ENCODE assay signal across 9 cellular contexts in genomic region chr4:143404555-143404954, GRCh38.
A peak's percentile ranks its signal among the peaks of the same experiment; 100 is the strongest.
DNase-seq lines count a peak whose midpoint lies in the region; ATAC-seq and TF ChIP-seq lines count a peak whose summit lies in the region.
"Had no signal": no experiment of that assay in that cellular context is flagged by ENCODE, and none has a peak within 500 bp of the region (broad histone marks: within the 10 kb centered on the region; RNA-seq: fewer than 3 reads in every experiment).

No MANE protein-coding gene starts in this region.

- peaks cover 100% of the 10 kb centered on the region for H3K4me1 ChIP-seq in BLaER1
- peaks cover 15 to 17% of the 10 kb centered on the region in 2 donors for H3K4me1 ChIP-seq in uterus
- no peaks in the 10 kb centered on the region for H3K4me1 ChIP-seq in mesendoderm (ENCODE audit: control insufficient read depth, low read depth, low read length)

- peak overlapping the region; percentile 92 for H3K27ac ChIP-seq in BLaER1
- H3K27ac ChIP-seq in uterus: peak overlapping the region in 1 of 2 donors; percentile 93
- H3K27ac ChIP-seq in mesendoderm (ENCODE audit: low read depth, low read length): no peak overlapping the region

- H3K23ac ChIP-seq in mesendoderm (ENCODE audit: low read length): no peak overlapping the region

- H3K27me3 ChIP-seq in BLaER1 (no peaks in the 10 kb centered on the region), uterus (no peaks in the 10 kb centered on the region), mesendoderm (ENCODE audit: insufficient read depth, low read length, poor library complexity) (no peaks in the 10 kb centered on the region)

- ATAC-seq in GM19395 (IDR thresholded peaks at IDR 0.05; ENCODE audit: unreplicated experiment): peak; percentile 96
- peak; percentile 92 for ATAC-seq in HG02973 (IDR thresholded peaks at IDR 0.05; ENCODE audit: unreplicated experiment)

- TF ChIP-seq POLR2A in uterus (IDR thresholded peaks at IDR 0.05): no peak

- H3K4me2 ChIP-seq in BLaER1 (peak overlapping the region; percentile 91), mesendoderm (ENCODE audit: low read length) (no peak overlapping the region)

- no peak overlapping the region for H3K18ac ChIP-seq in mesendoderm (ENCODE audit: low read length)

- WGBS in mesendoderm (ENCODE audit: extremely low coverage, insufficient coverage, low lambda C conversion rate): no CpG with 5 or more reads among the region's 3 CpGs

- TF ChIP-seq CTCF in uterus (IDR thresholded peaks at IDR 0.05): no peak

- H3K9me3 ChIP-seq in BLaER1: no peaks in the 10 kb centered on the region
- no peaks in the 10 kb centered on the region for H3K9me3 ChIP-seq in uterus

- H3K36me3 ChIP-seq in BLaER1: peaks cover 6% of the 10 kb centered on the region; the same call in 1 of the 2 replicates
- H3K36me3 ChIP-seq in uterus: no peaks in the 10 kb centered on the region
- H3K36me3 ChIP-seq in mesendoderm (ENCODE audit: control insufficient read depth, insufficient read depth, low read length): no peaks in the 10 kb centered on the region

- no peak overlapping the region for H2AK5ac ChIP-seq in mesendoderm (ENCODE audit: low read length)

- H2BK15ac ChIP-seq in mesendoderm (replicated peaks; ENCODE audit: low read depth): no peak overlapping the region

- no peak overlapping the region for H3K4ac ChIP-seq in mesendoderm (ENCODE audit: low read depth, low read length)

- no peak overlapping the region for H4K5ac ChIP-seq in mesendoderm (ENCODE audit: low read length)

- DNase-seq in OCI-M1 (lab: John Stamatoyannopoulos, UW) (peak; percentile 70), uterus (no peak), mesendoderm (no peak), NK-92 (lab: John Stamatoyannopoulos, UW; ENCODE audit: unreplicated experiment) (no peak)
- DNase-seq in stimulated activated CD4-positive, alpha-beta T cell treated with anti-CD3 and anti-CD28 coated beads, Interleukin-1b, Interleukin-23, amount 100 ng/mL, for 48 hours: no peak
- DNase-seq: activated naive CD4-positive, alpha-beta T cell had no signal

- H3K4me3 ChIP-seq in BLaER1: peak overlapping the region; percentile 55
- H3K4me3 ChIP-seq in uterus: no peak overlapping the region
- H3K4me3 ChIP-seq in mesendoderm (ENCODE audit: low read length): no peak overlapping the region

- H2BK120ac ChIP-seq in mesendoderm (ENCODE audit: low read depth, low read length): no peak overlapping the region

- intact Hi-C loops in uterus (cut with DNase I; ENCODE audit: low total_unique reads): no loop called here

- peaks cover 3% of the 10 kb centered on the region for H3K79me1 ChIP-seq in mesendoderm (ENCODE audit: low read length)

- H3K79me2 ChIP-seq in mesendoderm (ENCODE audit: control insufficient read depth, insufficient read depth, low read length): no peaks in the 10 kb centered on the region

- no peak overlapping the region for H2BK5ac ChIP-seq in mesendoderm (ENCODE audit: low read length)

- H4K8ac ChIP-seq in mesendoderm (ENCODE audit: low read depth, low read length): no peak overlapping the region

- H3K56ac ChIP-seq in mesendoderm (ENCODE audit: low read length): no peak overlapping the region

- H3K9ac ChIP-seq in BLaER1 (peak overlapping the region; percentile 76), mesendoderm (ENCODE audit: low read length) (no peak overlapping the region)

- no peaks in the 10 kb centered on the region for H4K20me1 ChIP-seq in BLaER1
